Comparison of ENCODE assay signal across 8 cellular contexts in genomic region chr16:10938844-10939648, GRCh38. TPM values are rescaled to one million over a fixed set of nuclear protein-coding genes. Genes with fewer than 3 reads are reported as not detected.
A peak's percentile ranks its signal among the peaks of the same experiment; 100 is the strongest.
DNase-seq lines count a peak whose midpoint lies in the region; TF ChIP-seq lines count a peak whose summit lies in the region.

No MANE protein-coding gene starts in this region.

- H3K27me3 Mint-ChIP-seq in CD4-positive, alpha-beta memory T cell, result no peaks in the 10 kb centered on the region

- peaks cover 0 to 2% (median 0%) of the 10 kb centered on the region in 8 donors for H3K9me3 Mint-ChIP-seq in CD4-positive, alpha-beta memory T cell

- peak overlapping the region; percentile 34 to 90 (median 67) for H3K27ac Mint-ChIP-seq in CD4-positive, alpha-beta memory T cell

- TF ChIP-seq CTCF in neutrophil (IDR thresholded peaks at IDR 0.05), result no peak

- POLR2A ChIA-PET in CD4-positive, alpha-beta memory T cell (lab: Charles Lee; ENCODE audit: partially characterized antibody), result interaction anchor here (1.1 to 2.8 kb wide), 2 partner anchors 10 to 317 kb away, joined by 6 to 7 read pairs; partner anchors contain the start of gene SOCS1

- CTCF ChIA-PET in CD4-positive, alpha-beta memory T cell (lab: Charles Lee; ENCODE audit: partially characterized antibody), result interaction anchor here (1.0 to 1.5 kb wide), 3 partner anchors 12 to 36 kb away, joined by 3 to 4 read pairs (median 3); no protein-coding TSS in a partner anchor

- H3K4me3 ChIP-seq in CD4-positive, alpha-beta memory T cell (ENCODE audit: low read length in 2 of 2), result no peak overlapping the region
- peak overlapping the region; percentile 4 for H3K4me3 ChIP-seq in effector memory CD4-positive, alpha-beta T cell (ENCODE audit: insufficient read depth, low read depth, low read length, poor library complexity, severe bottlenecking)
- no peak overlapping the region for H3K4me3 ChIP-seq in neutrophil (ENCODE audit: low read depth in 1 of 2, low read length in 1 of 2)

- no peaks in the 10 kb centered on the region for H3K36me3 ChIP-seq in CD4-positive, alpha-beta memory T cell (ENCODE audit: insufficient read depth, low read length)
- peaks cover 2% of the 10 kb centered on the region for H3K36me3 ChIP-seq in effector memory CD4-positive, alpha-beta T cell (ENCODE audit: control insufficient read depth, insufficient read depth, low read length)
- H3K36me3 ChIP-seq in neutrophil, result no peaks in the 10 kb centered on the region

- peaks cover 4 to 11% of the 10 kb centered on the region in 2 donors for H3K36me3 Mint-ChIP-seq in CD4-positive, alpha-beta memory T cell

- peak overlapping the region; percentile 50 to 94 (median 92) for H3K4me3 Mint-ChIP-seq in CD4-positive, alpha-beta memory T cell

- H3K27ac ChIP-seq in CD4-positive, alpha-beta memory T cell (ENCODE audit: low read depth, low read length), result no peak overlapping the region
- no peak overlapping the region for H3K27ac ChIP-seq in effector memory CD4-positive, alpha-beta T cell (ENCODE audit: insufficient read depth, low read length, poor library complexity, severe bottlenecking)
- peak overlapping the region; percentile 42 for H3K27ac ChIP-seq in neutrophil

- DNase-seq in CD4-positive, alpha-beta memory T cell, result no peak
- peak; percentile 10 for DNase-seq in NCI-H526 treated with DMSO at 0.1 percent for 48 hours (lab: John Stamatoyannopoulos, UW)
- no peak for DNase-seq in effector memory CD4-positive, alpha-beta T cell
- no peak for DNase-seq in NCI-H524 (lab: John Stamatoyannopoulos, UW)
- DNase-seq in central memory CD4-positive, alpha-beta T cell, result no peak
- DNase-seq in NCI-H1930 (lab: John Stamatoyannopoulos, UW), result no peak
- no peak for DNase-seq in SW 1271 (lab: John Stamatoyannopoulos, UW)

- no peaks in the 10 kb centered on the region for H3K9me3 ChIP-seq in CD4-positive, alpha-beta memory T cell (ENCODE audit: control insufficient read depth in 1 of 2, low read length in 2 of 2)
- no peaks in the 10 kb centered on the region for H3K9me3 ChIP-seq in effector memory CD4-positive, alpha-beta T cell (ENCODE audit: control insufficient read depth, low read length)
- H3K9me3 ChIP-seq in neutrophil, result no peaks in the 10 kb centered on the region

- H3K4me1 ChIP-seq in CD4-positive, alpha-beta memory T cell (ENCODE audit: insufficient read depth, low read length), result peaks cover 88% of the 10 kb centered on the region
- H3K4me1 ChIP-seq in effector memory CD4-positive, alpha-beta T cell (ENCODE audit: control insufficient read depth, insufficient read depth, low read length, poor library complexity, severe bottlenecking), result peaks cover 52% of the 10 kb centered on the region
- H3K4me1 ChIP-seq in neutrophil (ENCODE audit: control insufficient read depth in 1 of 2, insufficient read depth in 1 of 2, low read depth in 1 of 2, low read length in 1 of 2), result peaks cover 48 to 77% of the 10 kb centered on the region in 2 experiments

- H3K4me1 Mint-ChIP-seq in CD4-positive, alpha-beta memory T cell, result peaks cover 69 to 93% (median 81%) of the 10 kb centered on the region in 4 donors

- no peaks in the 10 kb centered on the region for H3K27me3 ChIP-seq in CD4-positive, alpha-beta memory T cell (ENCODE audit: insufficient read depth, low read length)
- no peaks in the 10 kb centered on the region for H3K27me3 ChIP-seq in effector memory CD4-positive, alpha-beta T cell (replicated peaks; ENCODE audit: control insufficient read depth, insufficient read depth, low read length, poor library complexity, severe bottlenecking)
- H3K27me3 ChIP-seq in neutrophil, result peaks cover 6% of the 10 kb centered on the region

- intact Hi-C loops in CD4-positive, alpha-beta memory T cell (cut with micrococcal nuclease), result no loop called here

RNA-seq across cellular contexts. Expression of gene DEXI, which starts 3.2 kb away (rescaled TPM):
- 10 to 100 TPM; 37.9 to 41.2 TPM for total RNA-seq in CD4-positive, alpha-beta memory T cell
- 10 to 100 TPM; 60.2 to 66.3 TPM for polyA plus RNA-seq in CD4-positive, alpha-beta memory T cell

RNA-seq across cellular contexts. Expression of gene CLEC16A, which starts 5.3 kb away (rescaled TPM):
- total RNA-seq in CD4-positive, alpha-beta memory T cell, result 10 to 100 TPM; 24.8 to 28.4 TPM
- 10 to 100 TPM in 1 of 2 donors, 1 to 10 TPM in 1; 5.2 to 24.1 TPM for polyA plus RNA-seq in CD4-positive, alpha-beta memory T cell
